Comparison of ENCODE assay signal across 8 cellular contexts in the genomic region with DNA sequence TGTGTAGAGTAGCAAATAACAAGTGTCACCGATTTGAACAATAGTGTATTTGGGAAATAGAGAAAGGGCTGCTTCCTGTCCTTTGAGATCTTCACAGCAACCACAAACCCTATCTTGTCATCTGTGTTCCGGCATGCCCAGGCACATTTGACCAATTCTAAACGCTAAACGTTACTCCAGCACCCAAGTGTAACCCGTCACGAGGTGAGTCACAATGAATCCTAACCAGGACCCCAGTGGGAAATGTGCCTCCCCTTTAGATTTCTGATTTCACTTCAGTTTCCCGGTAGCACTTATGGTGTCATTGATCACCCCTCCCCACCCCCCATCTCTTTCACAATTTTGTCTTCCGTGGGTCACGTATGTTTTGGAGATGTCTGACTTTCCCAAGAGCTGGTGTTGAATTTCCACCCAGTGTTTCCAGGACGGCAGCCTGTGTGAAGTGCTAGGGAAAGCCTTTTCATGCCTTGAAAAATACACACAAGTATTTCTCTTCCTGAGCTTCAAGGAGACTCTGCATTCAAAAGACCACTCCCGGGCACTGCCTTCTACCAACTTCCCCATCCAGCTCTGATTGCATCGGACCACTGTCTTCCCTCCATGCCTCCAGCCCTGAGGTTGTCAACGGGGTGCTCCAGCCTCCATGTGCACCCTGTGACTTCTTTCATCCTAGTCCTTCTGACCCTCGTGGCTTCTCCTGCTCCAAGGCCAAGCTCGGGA. TPM values are rescaled to one million over a fixed set of nuclear protein-coding genes. Genes with fewer than 3 reads are reported as not detected.
DNase-seq lines count a peak whose midpoint lies in the region; ATAC-seq and TF ChIP-seq lines count a peak whose summit lies in the region.

No MANE protein-coding gene starts in this region.

- 35% methylated on average over 10 of the region's 15 CpGs for WGBS in right lobe of liver (ENCODE audit: insufficient coverage, low coverage, low lambda C conversion rate, missing lambda C conversion rate)

- in situ Hi-C loops in brain microvascular endothelial cell (cut with HindIII; ENCODE audit: low pct_ligation_motif_present, low sequenced_read_pairs) = no loop called here

- no peaks in the 10 kb centered on the region for H3K27me3 ChIP-seq in right lobe of liver
- H3K27me3 ChIP-seq in brain microvascular endothelial cell (replicated peaks) = no peaks in the 10 kb centered on the region
- H3K27me3 ChIP-seq in colonic mucosa = no peaks in the 10 kb centered on the region

- H3K4me3 ChIP-seq in right lobe of liver = no peak overlapping the region
- no peak overlapping the region for H3K4me3 ChIP-seq in brain microvascular endothelial cell (ENCODE audit: low read depth, low read length)
- no peak overlapping the region for H3K4me3 ChIP-seq in colonic mucosa

- peak; percentile 57 for DNase-seq in GM10266 (ENCODE audit: extremely low spot score)
- peak; percentile 51 for DNase-seq in SKM-1 (lab: John Stamatoyannopoulos, UW; ENCODE audit: unreplicated experiment)
- DNase-seq in right lobe of liver = no peak
- no peak for DNase-seq in brain microvascular endothelial cell
- no peak for DNase-seq in NCI-H345 (lab: John Stamatoyannopoulos, UW)
- DNase-seq in colonic mucosa = no peak
- DNase-seq in NCI-H748 treated with DMSO at 0.1 percent for 48 hours (lab: John Stamatoyannopoulos, UW) = no peak

- intact Hi-C loops in right lobe of liver (cut with DNase I) = no loop called here
- intact Hi-C loops in colonic mucosa (cut with DNase I) = no loop called here

- H3K36me3 ChIP-seq in right lobe of liver = no peaks in the 10 kb centered on the region
- H3K36me3 ChIP-seq in brain microvascular endothelial cell (replicated peaks) = no peaks in the 10 kb centered on the region
- H3K36me3 ChIP-seq in colonic mucosa = no peaks in the 10 kb centered on the region

- H3K4me1 ChIP-seq in right lobe of liver (no peaks in the 10 kb centered on the region), colonic mucosa (no peaks in the 10 kb centered on the region)

- ATAC-seq in HG02588 (IDR thresholded peaks at IDR 0.05; ENCODE audit: unreplicated experiment) (peak; percentile 67), right lobe of liver (peak in 3 of 4 donors; percentile 16 to 42 (median 19))

- H3K9me3 ChIP-seq in right lobe of liver = no peaks in the 10 kb centered on the region
- no peaks in the 10 kb centered on the region for H3K9me3 ChIP-seq in colonic mucosa

- H3K27ac ChIP-seq in right lobe of liver (no peak overlapping the region), brain microvascular endothelial cell (no peak overlapping the region), colonic mucosa (no peak overlapping the region)

- no peak for TF ChIP-seq POLR2A in right lobe of liver (IDR thresholded peaks at IDR 0.05)

- H3K9ac ChIP-seq in colonic mucosa (ENCODE audit: low read depth in 2 of 2, low read length in 2 of 2) = no peak overlapping the region

- TF ChIP-seq CTCF in GM10266 (IDR thresholded peaks at IDR 0.05; ENCODE audit: control insufficient read depth, insufficient read depth, low read depth, missing control alignments) (no peak), right lobe of liver (IDR thresholded peaks at IDR 0.05) (no peak), brain microvascular endothelial cell (IDR thresholded peaks at IDR 0.05; ENCODE audit: low read depth, low read length, missing control alignments) (no peak), colonic mucosa (IDR thresholded peaks at IDR 0.05) (no peak)

RNA-seq across cellular contexts. Expression of a gene that starts 10.5 kb away (rescaled TPM):
- total RNA-seq in right lobe of liver (10 to 100 TPM; 39.4 to 70.9 (median 62.4) TPM), colonic mucosa (10 to 100 TPM; 55.3 to 66.6 TPM)

RNA-seq across cellular contexts. Expression of a gene that starts 30.1 kb away (rescaled TPM):
- 100 to 1,000 TPM in 2 of 6 experiments, 10 to 100 TPM in 4; 74.4 to 120 (median 88.2) TPM for total RNA-seq in right lobe of liver
- total RNA-seq in colonic mucosa = 100 to 1,000 TPM in 1 of 2 donors, 10 to 100 TPM in 1; 81.0 to 110 TPM

Comparison
In these comparisons a context has a peak if more than half of its experiments do, and no peak if none do; other contexts are left out.
1. DNase-seq: peak in GM10266 (single experiment) and SKM-1 (single experiment); none in right lobe of liver (0 of 3), brain microvascular endothelial cell (single experiment), NCI-H345 (single experiment), colonic mucosa (single experiment) and NCI-H748 treated with DMSO at 0.1 percent for 48 hours (single experiment).